8 cellular contexts compared by ENCODE assay signal in the genomic region with DNA sequence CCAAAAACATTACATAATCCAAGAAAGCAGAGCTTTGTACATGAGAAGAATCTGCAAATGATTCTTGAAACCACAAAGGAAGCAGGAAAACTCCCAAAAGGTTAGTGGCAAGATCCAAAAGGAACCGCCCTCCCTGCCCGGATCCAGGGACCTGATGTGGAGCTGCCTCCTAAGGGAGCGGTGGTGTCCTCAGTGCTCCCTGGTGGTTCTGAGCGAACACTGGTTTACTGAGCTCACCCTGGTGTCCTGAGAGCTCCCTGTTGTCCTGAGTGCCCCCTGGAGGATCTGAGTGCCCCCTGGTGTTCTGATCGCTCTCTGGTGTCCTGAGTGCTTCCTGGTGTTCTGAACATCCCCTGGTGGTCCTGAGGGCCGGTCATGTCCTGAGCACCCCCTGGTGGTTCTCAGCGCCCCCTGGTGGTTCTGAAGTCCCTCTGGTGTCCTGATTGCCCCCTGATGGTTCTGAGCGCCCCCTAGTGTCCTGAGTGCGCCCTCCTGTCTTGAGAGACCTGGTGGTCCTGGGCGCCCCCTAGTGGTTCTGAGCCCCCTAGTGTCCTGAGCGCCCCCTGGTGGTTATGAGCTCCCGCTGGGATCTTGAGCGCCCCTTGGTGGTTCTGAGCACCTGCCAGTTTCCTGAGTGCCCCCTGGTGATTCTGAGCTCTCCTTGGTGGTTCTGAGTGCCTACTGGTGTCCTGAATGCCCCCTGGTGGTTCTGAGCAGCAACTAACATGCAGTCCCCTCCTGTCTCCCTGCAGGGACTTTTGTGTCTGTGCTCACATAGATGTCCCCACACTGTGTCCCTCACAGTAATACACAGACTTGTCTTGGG.
DNase-seq lines count a peak whose midpoint lies in the region; ATAC-seq, FAIRE-seq and TF ChIP-seq lines count a peak whose summit lies in the region.

No MANE protein-coding gene starts in this region.

- peaks cover 21% of the 10 kb centered on the region for H3K27me3 Mint-ChIP-seq in MCF 10A (ENCODE audit: insufficient read depth, unreplicated experiment)

- H3K4me3 Mint-ChIP-seq in MCF 10A (ENCODE audit: unreplicated experiment): no peak overlapping the region

- intact Hi-C loops in MCF 10A (cut with micrococcal nuclease): no loop called here
- intact Hi-C loops in breast epithelium (cut with DNase I; ENCODE audit: low total_unique reads): no loop called here

- DNase-seq in MCF 10A (ENCODE audit: unreplicated experiment) (peak; percentile 19), breast epithelium (ENCODE audit: low spot score in 2 of 2) (no peak), SHP77 (lab: John Stamatoyannopoulos, UW) (peak; percentile 21 to 54), keratinocyte (ENCODE audit: low read depth, low spot score) (no peak), NCI-H2081 treated with DMSO at 0.1 percent for 48 hours (lab: John Stamatoyannopoulos, UW) (no peak)
- peak; percentile 82 for DNase-seq in activated naive CD4-positive, alpha-beta T cell treated with Interleukin-2 at 50 U/mL for 16 hours
- DNase-seq in stimulated activated CD8-positive, alpha-beta memory T cell treated with anti-CD3 and anti-CD28 coated beads, Interleukin-4, amount 100 ng/mL, for 4 hours (ENCODE audit: low read depth in 2 of 2, low spot score in 1 of 2): peak; percentile 45 to 70

- H3K4me3 ChIP-seq in breast epithelium: no peak overlapping the region
- H3K4me3 ChIP-seq in keratinocyte (ENCODE audit: control insufficient read depth in 2 of 3, extremely low read depth in 1 of 3, insufficient read depth in 2 of 3, low read depth in 1 of 3, low read length in 3 of 3): no peak overlapping the region

- H3K9me3 Mint-ChIP-seq in MCF 10A (ENCODE audit: unreplicated experiment): no peaks in the 10 kb centered on the region

- no peak overlapping the region for H3K27ac Mint-ChIP-seq in MCF 10A (ENCODE audit: low read depth, unreplicated experiment)

- no peak overlapping the region for H2AFZ ChIP-seq in keratinocyte (ENCODE audit: control insufficient read depth, low read length)

- dilution Hi-C loops in keratinocyte (cut with MboI; ENCODE audit: extremely low pct_ligation_motif_present, low sequenced_read_pairs): no loop called here

- H3K27ac ChIP-seq in breast epithelium: no peak overlapping the region
- H3K27ac ChIP-seq in keratinocyte (ENCODE audit: control insufficient read depth, insufficient read depth, low read length): no peak overlapping the region

- no peaks in the 10 kb centered on the region for H3K79me2 ChIP-seq in keratinocyte (ENCODE audit: control insufficient read depth, insufficient read depth, low read length)

- BruUV-seq in MCF 10A (replicated peaks; lab: Mats Ljungman, UMichigan): no TSS peak

- no peaks in the 10 kb centered on the region for H3K36me3 ChIP-seq in breast epithelium
- H3K36me3 ChIP-seq in keratinocyte (ENCODE audit: control insufficient read depth in 2 of 2, extremely low read depth in 1 of 2, insufficient read depth in 2 of 2, low read length in 2 of 2): no peaks in the 10 kb centered on the region

- peak; percentile 73 for ATAC-seq in HG03039 (IDR thresholded peaks at IDR 0.05; ENCODE audit: unreplicated experiment)

- no peaks in the 10 kb centered on the region for H3K4me1 Mint-ChIP-seq in MCF 10A (ENCODE audit: insufficient read depth, unreplicated experiment)

- TF ChIP-seq POLR2A in breast epithelium (IDR thresholded peaks at IDR 0.05): no peak

- H3K9me1 ChIP-seq in keratinocyte (ENCODE audit: control insufficient read depth, extremely low read depth, insufficient read depth, low read length): no peaks in the 10 kb centered on the region

- FAIRE-seq in keratinocyte (lab: Jason Lieb, UNC): no peak

- H3K4me2 ChIP-seq in keratinocyte (ENCODE audit: control insufficient read depth, extremely low read depth, insufficient read depth, low read depth, low read length): no peak overlapping the region

- no peaks in the 10 kb centered on the region for H3K9me3 ChIP-seq in breast epithelium
- peaks cover 2% of the 10 kb centered on the region for H3K9me3 ChIP-seq in keratinocyte (ENCODE audit: control insufficient read depth, low read depth, low read length)

- POLR2A ChIA-PET in MCF 10A (lab: Yijun Ruan, JAX): no interaction called here

- TF ChIP-seq CTCF in MCF 10A (IDR thresholded peaks at IDR 0.05; ENCODE audit: unreplicated experiment) (peak; percentile 79), breast epithelium (IDR thresholded peaks at IDR 0.05) (no peak), keratinocyte (optimal IDR thresholded peaks at IDR 0.05 in 1 of 3, IDR thresholded peaks at IDR 0.05 in 1 of 3, conservative IDR thresholded peaks at IDR 0.05 in 1 of 3; ENCODE audit: extremely low read depth in 1 of 3, insufficient read depth in 2 of 3, low read length in 3 of 3) (peak; percentile 7 to 83 (median 55))

- H3K27me3 ChIP-seq in breast epithelium (no peaks in the 10 kb centered on the region), keratinocyte (ENCODE audit: control insufficient read depth, extremely low read depth, insufficient read depth, low read length) (no peaks in the 10 kb centered on the region)

- no peak overlapping the region for H3K9ac ChIP-seq in keratinocyte (ENCODE audit: control insufficient read depth, extremely low read depth, insufficient read depth, low read length)

- CTCF ChIA-PET in MCF 10A (lab: Yijun Ruan, JAX): interaction anchor here (0.5 to 2.1 kb wide), 14 partner anchors 7 to 108 kb away, joined by 3 to 7 read pairs (median 3); no protein-coding TSS in a partner anchor

- no peaks in the 10 kb centered on the region for H3K36me3 Mint-ChIP-seq in MCF 10A (ENCODE audit: insufficient read depth, unreplicated experiment)

- no peaks in the 10 kb centered on the region for H4K20me1 ChIP-seq in keratinocyte (ENCODE audit: control insufficient read depth, extremely low read depth, insufficient read depth, low read length)

- no peaks in the 10 kb centered on the region for H3K4me1 ChIP-seq in breast epithelium
- H3K4me1 ChIP-seq in keratinocyte (ENCODE audit: control insufficient read depth, extremely low read depth, insufficient read depth, low read length): no peaks in the 10 kb centered on the region

Comparison
In these comparisons a context has a peak if more than half of its experiments do, and no peak if none do; other contexts are left out.
1. DNase-seq: peak in MCF 10A (single experiment), SHP77 (2 of 2), activated naive CD4-positive, alpha-beta T cell treated with Interleukin-2 at 50 U/mL for 16 hours (single experiment) and stimulated activated CD8-positive, alpha-beta memory T cell treated with anti-CD3 and anti-CD28 coated beads, Interleukin-4, amount 100 ng/mL, for 4 hours (2 of 2); none in breast epithelium (0 of 2), keratinocyte (single experiment) and NCI-H2081 treated with DMSO at 0.1 percent for 48 hours (single experiment).
2. CTCF ChIP-seq: peak in MCF 10A (single experiment) and keratinocyte (3 of 3); none in breast epithelium (0 of 3).